In the genomic region with DNA sequence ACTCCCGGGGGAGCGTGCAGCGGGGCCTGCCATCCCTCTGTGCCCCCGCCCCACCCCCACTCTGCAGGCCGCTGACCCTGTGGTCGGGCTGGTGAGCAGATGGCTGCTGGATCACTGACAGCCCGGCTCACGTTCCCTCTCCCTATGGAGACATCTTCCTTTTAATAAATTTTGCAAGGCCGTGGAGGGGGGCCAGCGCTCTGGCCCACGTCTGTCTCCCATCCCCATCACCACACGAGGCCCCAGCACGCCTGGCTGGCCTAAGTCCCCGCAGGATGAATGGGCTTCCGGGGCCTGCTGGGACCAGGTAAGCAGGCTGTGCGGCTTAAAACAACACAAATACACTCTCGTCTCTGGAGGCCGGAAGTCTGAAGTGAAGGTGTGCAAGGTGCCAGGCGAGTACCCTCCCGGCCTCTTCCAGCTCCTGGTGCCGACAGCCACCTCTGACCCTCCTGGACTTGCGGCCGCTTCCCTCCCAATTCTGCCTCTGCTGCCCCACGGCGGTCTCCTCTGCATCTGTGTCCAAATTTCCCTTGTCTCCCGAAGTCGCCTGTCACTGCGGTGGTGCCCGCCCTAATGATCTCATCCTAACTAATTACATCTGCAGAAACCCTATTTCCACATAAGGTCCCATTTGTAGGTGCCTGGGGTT, we compare ENCODE assay signal across 1 cellular context.
TF ChIP-seq lines count a peak whose summit lies in the region.

No MANE protein-coding gene starts in this region.

TF ChIP-seq in HepG2, 621 proteins besides CTCF, POLR2A, EP300 and RAD21 (continued from another document and continues in another):
- TF ChIP-seq ZNF407 (CRISPR knock-in tag; IDR thresholded peaks at IDR 0.05; ENCODE audit: not compliant biosample characterization) (no peak), MXI1 (IDR thresholded peaks at IDR 0.05; ENCODE audit: borderline replicate concordance, low read depth, low read length) (0 out of 3 replicates have a peak, but pooled peaks have one; percentile 0), GATA4 (IDR thresholded peaks at IDR 0.05; ENCODE audit: borderline replicate concordance, low read depth) (0 out of 2 replicates have a peak, but pooled peaks have one; percentile 15), AHR (CRISPR knock-in tag; IDR thresholded peaks at IDR 0.05) (no peak), RBAK (CRISPR knock-in tag; IDR thresholded peaks at IDR 0.05) (no peak), NCOA5 (CRISPR knock-in tag; IDR thresholded peaks at IDR 0.05) (no peak), CBX1 (IDR thresholded peaks at IDR 0.05; ENCODE audit: low read depth) (peak; percentile 54), DMAP1 (CRISPR knock-in tag; IDR thresholded peaks at IDR 0.05) (peak; percentile 44), DRAP1 (CRISPR knock-in tag; IDR thresholded peaks at IDR 0.05) (no peak), CCDC6 (CRISPR knock-in tag; IDR thresholded peaks at IDR 0.05) (no peak), ZNF816 (CRISPR knock-in tag; IDR thresholded peaks at IDR 0.05; ENCODE audit: borderline replicate concordance) (peak; percentile 12; the same call in 1 of the 2 replicates), ZNF572 (CRISPR knock-in tag; IDR thresholded peaks at IDR 0.05) (no peak), IRF2 (CRISPR knock-in tag; IDR thresholded peaks at IDR 0.05) (no peak), SOX13 (IDR thresholded peaks at IDR 0.05) (no peak), SOX13 (CRISPR knock-in tag; conservative IDR thresholded peaks at IDR 0.05 in 1 of 2, IDR thresholded peaks at IDR 0.05 in 1 of 2) (0 out of 4 replicates have a peak, but pooled peaks of 1 of the 2 experiments have one; percentile 8), MYC (CRISPR knock-in tag; IDR thresholded peaks at IDR 0.05; ENCODE audit: borderline replicate concordance) (peak; percentile 49), ELF3 (CRISPR knock-in tag; IDR thresholded peaks at IDR 0.05) (no peak; the same call in 1 of the 2 replicates), PAX8 (CRISPR knock-in tag; IDR thresholded peaks at IDR 0.05; ENCODE audit: borderline replicate concordance) (no peak), GABPB1 (CRISPR knock-in tag; IDR thresholded peaks at IDR 0.05) (peak; percentile 80), ISL2 (CRISPR knock-in tag; IDR thresholded peaks at IDR 0.05) (peak; percentile 20; the same call in 1 of the 2 replicates), ZNF598 (CRISPR knock-in tag; IDR thresholded peaks at IDR 0.05; ENCODE audit: borderline replicate concordance) (0 out of 2 replicates have a peak, but pooled peaks have one; percentile 39), ETV5 (CRISPR knock-in tag; IDR thresholded peaks at IDR 0.05; ENCODE audit: borderline replicate concordance) (peak; percentile 90), ZSCAN31 (CRISPR knock-in tag; IDR thresholded peaks at IDR 0.05; ENCODE audit: low read depth) (no peak; the same call in 1 of the 2 replicates), THAP9 (CRISPR knock-in tag; IDR thresholded peaks at IDR 0.05; ENCODE audit: borderline replicate concordance) (peak; percentile 7; the same call in 1 of the 2 replicates), ZNF12 (CRISPR knock-in tag; IDR thresholded peaks at IDR 0.05) (0 out of 2 replicates have a peak, but pooled peaks have one; percentile 12), KLF11 (CRISPR knock-in tag; IDR thresholded peaks at IDR 0.05) (no peak), POLR2G (IDR thresholded peaks at IDR 0.05; ENCODE audit: low read depth, low read length) (peak; percentile 62), ZNF549 (CRISPR knock-in tag; IDR thresholded peaks at IDR 0.05) (no peak), THAP7 (CRISPR knock-in tag; IDR thresholded peaks at IDR 0.05) (no peak), NFRKB (IDR thresholded peaks at IDR 0.05) (no peak), ZNF333 (CRISPR knock-in tag; IDR thresholded peaks at IDR 0.05; ENCODE audit: borderline replicate concordance) (peak; percentile 6; the same call in 1 of the 2 replicates), PAWR (CRISPR knock-in tag; IDR thresholded peaks at IDR 0.05; ENCODE audit: borderline replicate concordance) (no peak), SNRNP70 (IDR thresholded peaks at IDR 0.05; ENCODE audit: low read depth, low read length) (no peak), ZNF891 (CRISPR knock-in tag; IDR thresholded peaks at IDR 0.05) (0 out of 2 replicates have a peak, but pooled peaks have one; percentile 17)
- TF ChIP-seq, protein P1, sequence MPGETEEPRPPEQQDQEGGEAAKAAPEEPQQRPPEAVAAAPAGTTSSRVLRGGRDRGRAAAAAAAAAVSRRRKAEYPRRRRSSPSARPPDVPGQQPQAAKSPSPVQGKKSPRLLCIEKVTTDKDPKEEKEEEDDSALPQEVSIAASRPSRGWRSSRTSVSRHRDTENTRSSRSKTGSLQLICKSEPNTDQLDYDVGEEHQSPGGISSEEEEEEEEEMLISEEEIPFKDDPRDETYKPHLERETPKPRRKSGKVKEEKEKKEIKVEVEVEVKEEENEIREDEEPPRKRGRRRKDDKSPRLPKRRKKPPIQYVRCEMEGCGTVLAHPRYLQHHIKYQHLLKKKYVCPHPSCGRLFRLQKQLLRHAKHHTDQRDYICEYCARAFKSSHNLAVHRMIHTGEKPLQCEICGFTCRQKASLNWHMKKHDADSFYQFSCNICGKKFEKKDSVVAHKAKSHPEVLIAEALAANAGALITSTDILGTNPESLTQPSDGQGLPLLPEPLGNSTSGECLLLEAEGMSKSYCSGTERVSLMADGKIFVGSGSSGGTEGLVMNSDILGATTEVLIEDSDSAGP (CRISPR knock-in tag; IDR thresholded peaks at IDR 0.05; ENCODE audit: borderline replicate concordance): peak; percentile 78; the same call in 1 of the 2 replicates
- TF ChIP-seq, protein P2, sequence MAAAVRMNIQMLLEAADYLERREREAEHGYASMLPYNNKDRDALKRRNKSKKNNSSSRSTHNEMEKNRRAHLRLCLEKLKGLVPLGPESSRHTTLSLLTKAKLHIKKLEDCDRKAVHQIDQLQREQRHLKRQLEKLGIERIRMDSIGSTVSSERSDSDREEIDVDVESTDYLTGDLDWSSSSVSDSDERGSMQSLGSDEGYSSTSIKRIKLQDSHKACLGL (CRISPR knock-in tag; IDR thresholded peaks at IDR 0.05): no peak
- TF ChIP-seq, protein P3, sequence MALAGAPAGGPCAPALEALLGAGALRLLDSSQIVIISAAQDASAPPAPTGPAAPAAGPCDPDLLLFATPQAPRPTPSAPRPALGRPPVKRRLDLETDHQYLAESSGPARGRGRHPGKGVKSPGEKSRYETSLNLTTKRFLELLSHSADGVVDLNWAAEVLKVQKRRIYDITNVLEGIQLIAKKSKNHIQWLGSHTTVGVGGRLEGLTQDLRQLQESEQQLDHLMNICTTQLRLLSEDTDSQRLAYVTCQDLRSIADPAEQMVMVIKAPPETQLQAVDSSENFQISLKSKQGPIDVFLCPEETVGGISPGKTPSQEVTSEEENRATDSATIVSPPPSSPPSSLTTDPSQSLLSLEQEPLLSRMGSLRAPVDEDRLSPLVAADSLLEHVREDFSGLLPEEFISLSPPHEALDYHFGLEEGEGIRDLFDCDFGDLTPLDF (CRISPR knock-in tag; IDR thresholded peaks at IDR 0.05): no peak
- TF ChIP-seq, protein P4, sequence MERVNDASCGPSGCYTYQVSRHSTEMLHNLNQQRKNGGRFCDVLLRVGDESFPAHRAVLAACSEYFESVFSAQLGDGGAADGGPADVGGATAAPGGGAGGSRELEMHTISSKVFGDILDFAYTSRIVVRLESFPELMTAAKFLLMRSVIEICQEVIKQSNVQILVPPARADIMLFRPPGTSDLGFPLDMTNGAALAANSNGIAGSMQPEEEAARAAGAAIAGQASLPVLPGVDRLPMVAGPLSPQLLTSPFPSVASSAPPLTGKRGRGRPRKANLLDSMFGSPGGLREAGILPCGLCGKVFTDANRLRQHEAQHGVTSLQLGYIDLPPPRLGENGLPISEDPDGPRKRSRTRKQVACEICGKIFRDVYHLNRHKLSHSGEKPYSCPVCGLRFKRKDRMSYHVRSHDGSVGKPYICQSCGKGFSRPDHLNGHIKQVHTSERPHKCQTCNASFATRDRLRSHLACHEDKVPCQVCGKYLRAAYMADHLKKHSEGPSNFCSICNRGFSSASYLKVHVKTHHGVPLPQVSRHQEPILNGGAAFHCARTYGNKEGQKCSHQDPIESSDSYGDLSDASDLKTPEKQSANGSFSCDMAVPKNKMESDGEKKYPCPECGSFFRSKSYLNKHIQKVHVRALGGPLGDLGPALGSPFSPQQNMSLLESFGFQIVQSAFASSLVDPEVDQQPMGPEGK (CRISPR knock-in tag; IDR thresholded peaks at IDR 0.05): peak; percentile 28; the same call in 1 of the 2 replicates
